16 cellular contexts compared by ENCODE assay signal in genomic region chr10:103139803-103140202, GRCh38.
"Had no signal": no experiment of that assay in that cellular context is flagged by ENCODE, and none has a peak within 500 bp of the region (broad histone marks: within the 10 kb centered on the region; RNA-seq: fewer than 3 reads in every experiment).

No MANE protein-coding gene starts in this region.

- H3K4me1 Mint-ChIP-seq: activated naive CD4-positive, alpha-beta T cell treated with anti-CD3 and anti-CD28 coated beads, Interleukin-2, amount 10 ng/mL, durations not matched to agents 7 days and 5 days had no signal

- FAIRE-seq: TTC549 had no signal

- H3K9me3 ChIP-seq: adrenal gland, suprapubic skin, upper lobe of left lung had no signal

- DNase-seq: activated CD4-positive, alpha-beta T cell treated with anti-CD3 and anti-CD28 coated beads, Interleukin-2, amount 50 U/mL, for 48 hours; activated CD4-positive, CD25-positive, alpha-beta regulatory T cell; activated CD8-positive, alpha-beta memory T cell treated with anti-CD3 and anti-CD28 coated beads, Interleukin-2, amount 50 U/mL, for 48 hours; activated naive CD4-positive, alpha-beta T cell treated with anti-CD3 and anti-CD28 coated beads, Interleukin-2, amount 10 ng/mL, durations not matched to agents 7 days and 5 days; adrenal gland; effector CD8-positive, alpha-beta T cell; left colon; naive B cell; nucleus accumbens; stimulated activated CD4-positive, alpha-beta T cell treated with anti-CD3 and anti-CD28 coated beads, Interleukin-12 subunit alpha, Interleukin-12 subunit beta, amount 100 ng/mL, for 4 hours; stimulated activated naive CD8-positive, alpha-beta T cell treated with anti-CD3 and anti-CD28 coated beads, Interleukin-15, Interleukin-2, amounts not matched to agents 100 U/mL and 50 U/mL, for 24 hours; upper lobe of left lung had no signal

- H3K4me3 Mint-ChIP-seq: activated naive CD4-positive, alpha-beta T cell treated with anti-CD3 and anti-CD28 coated beads, Interleukin-2, amount 10 ng/mL, durations not matched to agents 7 days and 5 days; naive B cell; T-helper 1 cell treated with Interleukin-12 subunit alpha and Interleukin-12 subunit beta and Interleukin-4 antibody, amounts not matched to agents 30 μg/mL and 1 μg/mL, for 36 hours had no signal

- H3K27ac ChIP-seq: adrenal gland, coronary artery, suprapubic skin, upper lobe of left lung had no signal

- H3K27me3 ChIP-seq: adrenal gland, suprapubic skin, upper lobe of left lung had no signal

- H3K4me3 ChIP-seq: adrenal gland, coronary artery, suprapubic skin, upper lobe of left lung had no signal

- ATAC-seq: left colon; stimulated activated naive CD8-positive, alpha-beta T cell treated with anti-CD3 and anti-CD28 coated beads, Interleukin-15, Interleukin-2, amounts not matched to agents 100 U/mL and 50 U/mL, for 24 hours had no signal

- H3K27me3 Mint-ChIP-seq: activated naive CD4-positive, alpha-beta T cell treated with anti-CD3 and anti-CD28 coated beads, Interleukin-2, amount 10 ng/mL, durations not matched to agents 7 days and 5 days; naive B cell had no signal

- H3K27ac Mint-ChIP-seq: activated naive CD4-positive, alpha-beta T cell treated with anti-CD3 and anti-CD28 coated beads, Interleukin-2, amount 10 ng/mL, durations not matched to agents 7 days and 5 days; T-helper 1 cell treated with Interleukin-12 subunit alpha and Interleukin-12 subunit beta and Interleukin-4 antibody, amounts not matched to agents 30 μg/mL and 1 μg/mL, for 36 hours had no signal
